Comparison of ENCODE assay signal across 1 cellular context in genomic region chr2:43568226-43568625, GRCh38.
TF ChIP-seq lines count a peak whose summit lies in the region.

No MANE protein-coding gene starts in this region.

TF ChIP-seq in K562, 482 proteins besides CTCF, POLR2A, EP300 and RAD21:
- TF ChIP-seq HMBOX1 (IDR thresholded peaks at IDR 0.05) (no peak), MECOM (CRISPR knock-in tag; IDR thresholded peaks at IDR 0.05) (no peak), E2F8 (IDR thresholded peaks at IDR 0.05; ENCODE audit: low read depth, partially characterized antibody) (no peak), MIER1 (IDR thresholded peaks at IDR 0.05; ENCODE audit: low read depth) (no peak), POLR3G (IDR thresholded peaks at IDR 0.05; ENCODE audit: extremely low read depth, insufficient read length, insufficient replicate concordance) (no peak), SMARCB1 (IDR thresholded peaks at IDR 0.05; ENCODE audit: insufficient read length, low read depth) (no peak), GABPA (tag; conservative IDR thresholded peaks at IDR 0.05; ENCODE audit: low read depth) (no peak), MYC (IDR thresholded peaks at IDR 0.05; ENCODE audit: low read depth, low read length) (no peak), MYC (CRISPR knock-in tag; IDR thresholded peaks at IDR 0.05; ENCODE audit: borderline replicate concordance, low read depth) (no peak), CBX5 (IDR thresholded peaks at IDR 0.05; ENCODE audit: borderline replicate concordance, low read depth) (no peak), FOXO4 (CRISPR knock-in tag; IDR thresholded peaks at IDR 0.05) (no peak), HEY1 (CRISPR knock-in tag; IDR thresholded peaks at IDR 0.05; ENCODE audit: borderline replicate concordance) (no peak), CCAR2 (IDR thresholded peaks at IDR 0.05; ENCODE audit: low read depth, low read length) (no peak), ZNF668 (CRISPR knock-in tag; IDR thresholded peaks at IDR 0.05) (no peak), NFXL1 (CRISPR knock-in tag; IDR thresholded peaks at IDR 0.05) (no peak), ZNF347 (CRISPR knock-in tag; IDR thresholded peaks at IDR 0.05; ENCODE audit: low read depth) (no peak), MLLT1 (IDR thresholded peaks at IDR 0.05) (no peak), PHB2 (IDR thresholded peaks at IDR 0.05; ENCODE audit: low read depth) (no peak), NR0B1 (IDR thresholded peaks at IDR 0.05; ENCODE audit: partially characterized antibody) (no peak)
- TF ChIP-seq, protein P1, sequence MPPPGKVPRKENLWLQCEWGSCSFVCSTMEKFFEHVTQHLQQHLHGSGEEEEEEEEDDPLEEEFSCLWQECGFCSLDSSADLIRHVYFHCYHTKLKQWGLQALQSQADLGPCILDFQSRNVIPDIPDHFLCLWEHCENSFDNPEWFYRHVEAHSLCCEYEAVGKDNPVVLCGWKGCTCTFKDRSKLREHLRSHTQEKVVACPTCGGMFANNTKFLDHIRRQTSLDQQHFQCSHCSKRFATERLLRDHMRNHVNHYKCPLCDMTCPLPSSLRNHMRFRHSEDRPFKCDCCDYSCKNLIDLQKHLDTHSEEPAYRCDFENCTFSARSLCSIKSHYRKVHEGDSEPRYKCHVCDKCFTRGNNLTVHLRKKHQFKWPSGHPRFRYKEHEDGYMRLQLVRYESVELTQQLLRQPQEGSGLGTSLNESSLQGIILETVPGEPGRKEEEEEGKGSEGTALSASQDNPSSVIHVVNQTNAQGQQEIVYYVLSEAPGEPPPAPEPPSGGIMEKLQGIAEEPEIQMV (tag; conservative IDR thresholded peaks at IDR 0.05; ENCODE audit: low read depth) = no peak
